ENCODE assay signal across 29 cellular contexts in genomic region chr18:46541626-46542189, GRCh38.
"Had no signal": no experiment of that assay in that cellular context is flagged by ENCODE, and none has a peak within 500 bp of the region (broad histone marks: within the 10 kb centered on the region; RNA-seq: fewer than 3 reads in every experiment).

No MANE protein-coding gene starts in this region.

- H3K4me3 ChIP-seq: pancreas, prostate gland, right atrium auricular region, skin epidermis, smooth muscle cell, spleen, suprapubic skin, testis, tibial artery, transverse colon, upper lobe of right lung, uterus had no signal

- H3K4me1 Mint-ChIP-seq: nephron progenitor cell; neural crest cell; stimulated activated memory B cell treated with anti-CD40 and anti-IgM and Interleukin-4, amounts not matched to agents 10 μg/mL and 1 μg/mL and 100 μg/mL, for 72 hours; stimulated activated naive CD8-positive, alpha-beta T cell treated with anti-CD3 and anti-CD28 coated beads, Interleukin-15, amount 100 ng/mL, for 72 hours had no signal

- DNase-seq: nucleus accumbens; pancreas; retina; spleen; stimulated activated CD4-positive, alpha-beta T cell treated with anti-CD3 and anti-CD28 coated beads, Interleukin-12 subunit alpha, Interleukin-12 subunit beta, amount 100 ng/mL, for 4 hours; stimulated activated CD4-positive, alpha-beta T cell treated with anti-CD3 and anti-CD28 coated beads, Interleukin-1b, Interleukin-23, amount 100 ng/mL, for 48 hours; stimulated activated CD4-positive, alpha-beta T cell treated with anti-CD3 and anti-CD28 coated beads, Interleukin-4, amount 100 ng/mL, for 1 hour; stimulated activated CD4-positive, alpha-beta T cell treated with anti-CD3 and anti-CD28 coated beads, Interleukin-4, amount 100 ng/mL, for 4 hours; stimulated activated CD8-positive, alpha-beta memory T cell treated with anti-CD3 and anti-CD28 coated beads, Interleukin-4, amount 100 ng/mL, for 48 hours; stimulated activated naive CD4-positive, alpha-beta T cell; stimulated activated naive CD8-positive, alpha-beta T cell treated with anti-CD3 and anti-CD28 coated beads, Interleukin-15, amount 100 ng/mL, for 72 hours; stimulated activated naive CD8-positive, alpha-beta T cell treated with anti-CD3 and anti-CD28 coated beads, Interleukin-15, Interleukin-2, amounts not matched to agents 100 U/mL and 50 U/mL, for 24 hours; substantia nigra; testis; tibial artery; transverse colon; upper lobe of right lung; uterus had no signal

- H3K27ac Mint-ChIP-seq: natural killer cell treated with Interleukin-12 subunit alpha and Interleukin-12 subunit beta and Interleukin-15 and Interleukin-18, amount 100 ng/mL, for 72 hours; nephron progenitor cell; stimulated activated memory B cell treated with anti-CD40 and anti-IgM and Interleukin-4, amounts not matched to agents 10 μg/mL and 1 μg/mL and 100 μg/mL, for 72 hours; type B pancreatic cell had no signal

- H3K4me3 Mint-ChIP-seq: natural killer cell treated with Interleukin-12 subunit alpha and Interleukin-12 subunit beta and Interleukin-15 and Interleukin-18, amount 100 ng/mL, for 72 hours; nephron progenitor cell; neural crest cell; stimulated activated memory B cell treated with anti-CD40 and anti-IgM and Interleukin-4, amounts not matched to agents 10 μg/mL and 1 μg/mL and 100 μg/mL, for 72 hours; stimulated activated naive CD8-positive, alpha-beta T cell treated with anti-CD3 and anti-CD28 coated beads, Interleukin-15, amount 100 ng/mL, for 72 hours; type B pancreatic cell had no signal

- H3K36me3 Mint-ChIP-seq: natural killer cell treated with Interleukin-12 subunit alpha and Interleukin-12 subunit beta and Interleukin-15 and Interleukin-18, amount 100 ng/mL, for 72 hours; stimulated activated memory B cell treated with anti-CD40 and anti-IgM and Interleukin-4, amounts not matched to agents 10 μg/mL and 1 μg/mL and 100 μg/mL, for 72 hours; type B pancreatic cell had no signal

- H3K9me3 Mint-ChIP-seq: type B pancreatic cell had no signal

- ATAC-seq: natural killer cell treated with Interleukin-12 subunit alpha and Interleukin-12 subunit beta and Interleukin-15 and Interleukin-18, amount 100 ng/mL, for 72 hours; sciatic nerve; stimulated activated memory B cell treated with anti-CD40 and anti-IgM and Interleukin-4, amounts not matched to agents 10 μg/mL and 1 μg/mL and 100 μg/mL, for 72 hours; stimulated activated naive CD8-positive, alpha-beta T cell treated with anti-CD3 and anti-CD28 coated beads, Interleukin-15, amount 100 ng/mL, for 72 hours; stimulated activated naive CD8-positive, alpha-beta T cell treated with anti-CD3 and anti-CD28 coated beads, Interleukin-15, Interleukin-2, amounts not matched to agents 100 U/mL and 50 U/mL, for 24 hours; upper lobe of right lung had no signal

- H3K27me3 Mint-ChIP-seq: stimulated activated naive CD8-positive, alpha-beta T cell treated with anti-CD3 and anti-CD28 coated beads, Interleukin-15, amount 100 ng/mL, for 72 hours had no signal
